In genomic region chr13:44484562-44485164, GRCh38 we compare ENCODE assay signal across 13 cellular contexts.
A peak's percentile ranks its signal among the peaks of the same experiment; 100 is the strongest.
DNase-seq lines count a peak whose midpoint lies in the region; ATAC-seq lines count a peak whose summit lies in the region.
"Had no signal": no experiment of that assay in that cellular context is flagged by ENCODE, and none has a peak within 500 bp of the region (broad histone marks: within the 10 kb centered on the region; RNA-seq: fewer than 3 reads in every experiment).

No MANE protein-coding gene starts in this region.

- peaks cover 2% of the 10 kb centered on the region for H3K27me3 Mint-ChIP-seq in activated CD4-positive, alpha-beta memory T cell treated with anti-CD3 and anti-CD28 coated beads, Interleukin-2, amount 10 ng/mL, durations not matched to agents 7 days and 5 days
- H3K27me3 Mint-ChIP-seq in natural killer cell treated with Interleukin-12 subunit alpha and Interleukin-12 subunit beta and Interleukin-15 and Interleukin-18, amount 100 ng/mL, for 72 hours, result no peaks in the 10 kb centered on the region

- POLR2A ChIA-PET in activated CD4-positive, alpha-beta memory T cell treated with anti-CD3 and anti-CD28 coated beads, Interleukin-2, amount 10 ng/mL, durations not matched to agents 7 days and 5 days (lab: Charles Lee), result no interaction called here

- H3K4me1 Mint-ChIP-seq in activated CD4-positive, alpha-beta memory T cell treated with anti-CD3 and anti-CD28 coated beads, Interleukin-2, amount 10 ng/mL, durations not matched to agents 7 days and 5 days, result peaks cover 16% of the 10 kb centered on the region
- peaks cover 6 to 21% of the 10 kb centered on the region in 2 donors for H3K4me1 Mint-ChIP-seq in natural killer cell treated with Interleukin-12 subunit alpha and Interleukin-12 subunit beta and Interleukin-15 and Interleukin-18, amount 100 ng/mL, for 72 hours (ENCODE audit: low read depth in 2 of 2)
- H3K4me1 Mint-ChIP-seq: neural crest cell had no signal

- H3K36me3 Mint-ChIP-seq in activated CD4-positive, alpha-beta memory T cell treated with anti-CD3 and anti-CD28 coated beads, Interleukin-2, amount 10 ng/mL, durations not matched to agents 7 days and 5 days (ENCODE audit: low read depth), result no peaks in the 10 kb centered on the region
- H3K36me3 Mint-ChIP-seq in natural killer cell treated with Interleukin-12 subunit alpha and Interleukin-12 subunit beta and Interleukin-15 and Interleukin-18, amount 100 ng/mL, for 72 hours, result no peaks in the 10 kb centered on the region

- no peaks in the 10 kb centered on the region for H3K4me1 ChIP-seq in mesendoderm (ENCODE audit: control insufficient read depth, low read depth, low read length)

- no peak overlapping the region for H3K23ac ChIP-seq in mesendoderm (ENCODE audit: low read length)

- CTCF ChIA-PET in activated CD4-positive, alpha-beta memory T cell treated with anti-CD3 and anti-CD28 coated beads, Interleukin-2, amount 10 ng/mL, durations not matched to agents 7 days and 5 days (lab: Charles Lee), result interaction anchor here (0.7 to 3.6 kb wide), 15 partner anchors 8 to 797 kb away, joined by 3 to 16 read pairs (median 4); no protein-coding TSS in a partner anchor

- peak overlapping the region; percentile 7 for H3K27ac Mint-ChIP-seq in activated CD4-positive, alpha-beta memory T cell treated with anti-CD3 and anti-CD28 coated beads, Interleukin-2, amount 10 ng/mL, durations not matched to agents 7 days and 5 days
- H3K27ac Mint-ChIP-seq in natural killer cell treated with Interleukin-12 subunit alpha and Interleukin-12 subunit beta and Interleukin-15 and Interleukin-18, amount 100 ng/mL, for 72 hours, result peak overlapping the region; percentile 71 to 88

- no peak overlapping the region for H2BK5ac ChIP-seq in mesendoderm (ENCODE audit: low read length)

- H2BK15ac ChIP-seq in mesendoderm (replicated peaks; ENCODE audit: low read depth), result no peak overlapping the region

- no peak overlapping the region for H3K27ac ChIP-seq in mesendoderm (ENCODE audit: low read depth, low read length)

- no peak overlapping the region for H3K18ac ChIP-seq in mesendoderm (ENCODE audit: low read length)

- H3K4ac ChIP-seq in mesendoderm (ENCODE audit: low read depth, low read length), result no peak overlapping the region

- no peaks in the 10 kb centered on the region for H3K9me3 Mint-ChIP-seq in activated CD4-positive, alpha-beta memory T cell treated with anti-CD3 and anti-CD28 coated beads, Interleukin-2, amount 10 ng/mL, durations not matched to agents 7 days and 5 days
- no peaks in the 10 kb centered on the region for H3K9me3 Mint-ChIP-seq in natural killer cell treated with Interleukin-12 subunit alpha and Interleukin-12 subunit beta and Interleukin-15 and Interleukin-18, amount 100 ng/mL, for 72 hours
- H3K9me3 Mint-ChIP-seq: neural crest cell had no signal

- no peak overlapping the region for H4K8ac ChIP-seq in mesendoderm (ENCODE audit: low read depth, low read length)

- ATAC-seq in GM21786 (IDR thresholded peaks at IDR 0.05; ENCODE audit: unreplicated experiment) (peak; percentile 63), HG02938 (IDR thresholded peaks at IDR 0.05; ENCODE audit: unreplicated experiment) (no peak)
- peak in 1 of 2 donors; percentile 62 for ATAC-seq in natural killer cell treated with Interleukin-12 subunit alpha and Interleukin-12 subunit beta and Interleukin-15 and Interleukin-18, amount 100 ng/mL, for 72 hours
- ATAC-seq: activated CD4-positive, CD25-positive, alpha-beta regulatory T cell treated with anti-CD3 and anti-CD28 coated beads, Interleukin-2, amount 50 U/mL, for 24 hours; esophagus mucosa had no signal

- H2AK5ac ChIP-seq in mesendoderm (ENCODE audit: low read length), result no peak overlapping the region

- H3K79me1 ChIP-seq in mesendoderm (ENCODE audit: low read length), result no peaks in the 10 kb centered on the region

- H3K4me3 Mint-ChIP-seq in activated CD4-positive, alpha-beta memory T cell treated with anti-CD3 and anti-CD28 coated beads, Interleukin-2, amount 10 ng/mL, durations not matched to agents 7 days and 5 days, result peak overlapping the region; percentile 24
- H3K4me3 Mint-ChIP-seq in natural killer cell treated with Interleukin-12 subunit alpha and Interleukin-12 subunit beta and Interleukin-15 and Interleukin-18, amount 100 ng/mL, for 72 hours, result peak overlapping the region; percentile 80

- no peak overlapping the region for H3K4me2 ChIP-seq in mesendoderm (ENCODE audit: low read length)

- H3K9ac ChIP-seq in mesendoderm (ENCODE audit: low read length), result no peak overlapping the region

- no peak overlapping the region for H3K56ac ChIP-seq in mesendoderm (ENCODE audit: low read length)

- DNase-seq in NOMO-1 treated with DMSO at 0.1 percent for 48 hours (lab: John Stamatoyannopoulos, UW; ENCODE audit: unreplicated experiment), result peak; percentile 4
- DNase-seq in NOMO-1 treated with dmso at 0.1 percent for 144 hours (lab: John Stamatoyannopoulos, UW; ENCODE audit: unreplicated experiment), result no peak
- DNase-seq in activated CD4-positive, alpha-beta memory T cell treated with anti-CD3 and anti-CD28 coated beads, Interleukin-2, amount 10 ng/mL, durations not matched to agents 7 days and 5 days, result no peak
- no peak for DNase-seq in natural killer cell treated with Interleukin-12 subunit alpha and Interleukin-12 subunit beta and Interleukin-15 and Interleukin-18, amount 100 ng/mL, for 72 hours (ENCODE audit: low spot score)
- DNase-seq in retina, result no peak
- DNase-seq in mesendoderm, result no peak
- DNase-seq: NCI-H2029; stimulated activated naive CD4-positive, alpha-beta T cell treated with Interleukin-2 at 50 U/mL for 16 hours had no signal

- H3K36me3 ChIP-seq in mesendoderm (ENCODE audit: control insufficient read depth, insufficient read depth, low read length), result no peaks in the 10 kb centered on the region

- no peak overlapping the region for H3K4me3 ChIP-seq in mesendoderm (ENCODE audit: low read length)

- WGBS in mesendoderm (ENCODE audit: extremely low coverage, insufficient coverage, low lambda C conversion rate), result no CpG with 5 or more reads among the region's 4 CpGs

- no peaks in the 10 kb centered on the region for H3K27me3 ChIP-seq in mesendoderm (ENCODE audit: insufficient read depth, low read length, poor library complexity)

- no peak overlapping the region for H2BK120ac ChIP-seq in mesendoderm (ENCODE audit: low read depth, low read length)

- no peaks in the 10 kb centered on the region for H3K79me2 ChIP-seq in mesendoderm (ENCODE audit: control insufficient read depth, insufficient read depth, low read length)

- H4K5ac ChIP-seq in mesendoderm (ENCODE audit: low read length), result no peak overlapping the region
